17 cellular contexts compared by ENCODE assay signal in the genomic region with DNA sequence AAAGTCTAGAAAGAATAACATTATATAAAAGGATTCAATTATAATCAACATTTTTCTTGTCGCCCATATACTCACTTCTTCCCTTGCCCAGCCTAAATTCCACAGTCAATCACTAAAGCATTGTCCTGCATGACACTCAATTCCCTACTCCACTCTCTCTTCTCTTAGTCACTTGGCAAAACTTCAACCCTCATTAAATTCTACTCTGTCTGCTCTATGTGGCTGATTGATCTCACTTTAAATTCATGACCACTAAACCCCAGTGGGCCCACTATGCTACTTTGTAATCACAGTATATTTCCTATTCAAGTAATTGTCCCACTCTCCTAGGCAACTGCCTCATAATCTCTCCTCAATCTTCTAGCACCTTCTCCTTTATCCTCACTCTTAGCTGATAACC. TPM values are rescaled to one million over a fixed set of nuclear protein-coding genes. Genes with fewer than 3 reads are reported as not detected.
A peak's percentile ranks its signal among the peaks of the same experiment; 100 is the strongest.
DNase-seq lines count a peak whose midpoint lies in the region; ATAC-seq and TF ChIP-seq lines count a peak whose summit lies in the region.
"Had no signal": no experiment of that assay in that cellular context is flagged by ENCODE, and none has a peak within 500 bp of the region (broad histone marks: within the 10 kb centered on the region; RNA-seq: fewer than 3 reads in every experiment).

No MANE protein-coding gene starts in this region.

- no peak overlapping the region for H3K9ac ChIP-seq in mesendoderm (ENCODE audit: low read length)

- H3K4ac ChIP-seq in mesendoderm (ENCODE audit: low read depth, low read length), result no peak overlapping the region

- H2BK120ac ChIP-seq in mesendoderm (ENCODE audit: low read depth, low read length), result no peak overlapping the region

- H3K18ac ChIP-seq in mesendoderm (ENCODE audit: low read length), result no peak overlapping the region

- TF ChIP-seq CTCF in astrocyte of the spinal cord (IDR thresholded peaks at IDR 0.05; ENCODE audit: low read depth, low read length), result no peak

- H2AK5ac ChIP-seq in mesendoderm (ENCODE audit: low read length), result no peak overlapping the region

- H3K23ac ChIP-seq in mesendoderm (ENCODE audit: low read length), result no peak overlapping the region

- H3K27ac ChIP-seq in mesendoderm (ENCODE audit: low read depth, low read length), result no peak overlapping the region
- H3K27ac ChIP-seq: colonic mucosa, PC-9 had no signal

- no peak overlapping the region for H2BK5ac ChIP-seq in mesendoderm (ENCODE audit: low read length)

- ATAC-seq in HG03354 (IDR thresholded peaks at IDR 0.05; ENCODE audit: poor library complexity, severe bottlenecking, unreplicated experiment), result no peak
- ATAC-seq: activated CD8-positive, alpha-beta T cell treated with anti-CD3 and anti-CD28 coated beads for 36 hours; stimulated activated naive CD8-positive, alpha-beta T cell treated with anti-CD3 and anti-CD28 coated beads, Interleukin-15, amount 100 ng/mL, for 72 hours had no signal

- DNase-seq in ELR (ENCODE audit: low read depth) (peak; percentile 25), LoVo (ENCODE audit: low spot score) (peak; percentile 38), astrocyte of the spinal cord (ENCODE audit: low read depth, low spot score) (peak; percentile 29), mesendoderm (peak; percentile 36), NCI-H2107 treated with DMSO at 0.1 percent for 48 hours (lab: John Stamatoyannopoulos, UW; ENCODE audit: unreplicated experiment) (no peak)
- no peak for DNase-seq in stimulated activated CD4-positive, alpha-beta T cell treated with anti-CD3 and anti-CD28 coated beads, Interleukin-12 subunit alpha, Interleukin-12 subunit beta, amount 100 ng/mL, for 4 hours
- DNase-seq in activated effector memory CD4-positive, alpha-beta T cell treated with anti-CD3 and anti-CD28 coated beads, Interleukin-2, amount 50 U/mL, for 16 hours, result no peak
- DNase-seq: activated CD4-positive, CD25-positive, alpha-beta regulatory T cell; activated CD8-positive, alpha-beta T cell treated with anti-CD3 and anti-CD28 coated beads for 36 hours; activated T-cell treated with anti-CD3 and anti-CD28 coated beads, Interleukin-2, amount 50 U/mL, for 48 hours; AML-193; colonic mucosa; PC-9; stimulated activated CD4-positive, alpha-beta T cell treated with anti-CD3 and anti-CD28 coated beads, Interleukin-2, amount 100 ng/mL, for 24 hours; stimulated activated naive CD8-positive, alpha-beta T cell treated with anti-CD3 and anti-CD28 coated beads, Interleukin-15, amount 100 ng/mL, for 72 hours; upper lobe of left lung had no signal

- H3K27me3 ChIP-seq in mesendoderm (ENCODE audit: insufficient read depth, low read length, poor library complexity), result no peaks in the 10 kb centered on the region
- H3K27me3 ChIP-seq: colonic mucosa, upper lobe of left lung had no signal

- H3K4me1 ChIP-seq in mesendoderm (ENCODE audit: control insufficient read depth, low read depth, low read length), result no peaks in the 10 kb centered on the region
- H3K4me1 ChIP-seq: colonic mucosa had no signal

- no peak overlapping the region for H4K8ac ChIP-seq in mesendoderm (ENCODE audit: low read depth, low read length)

- no peak overlapping the region for H3K56ac ChIP-seq in mesendoderm (ENCODE audit: low read length)

- H3K4me3 ChIP-seq in astrocyte of the spinal cord (ENCODE audit: low read depth, low read length) (no peak overlapping the region), mesendoderm (ENCODE audit: low read length) (no peak overlapping the region)
- H3K4me3 ChIP-seq: colonic mucosa, PC-9, upper lobe of left lung had no signal

- no peaks in the 10 kb centered on the region for H3K79me1 ChIP-seq in mesendoderm (ENCODE audit: low read length)

- H3K4me2 ChIP-seq in mesendoderm (ENCODE audit: low read length), result no peak overlapping the region
- H3K4me2 ChIP-seq: PC-9 had no signal

- no peaks in the 10 kb centered on the region for H3K36me3 ChIP-seq in mesendoderm (ENCODE audit: control insufficient read depth, insufficient read depth, low read length)
- H3K36me3 ChIP-seq: colonic mucosa, upper lobe of left lung had no signal

- H2BK15ac ChIP-seq in mesendoderm (replicated peaks; ENCODE audit: low read depth), result no peak overlapping the region

- H3K79me2 ChIP-seq in mesendoderm (ENCODE audit: control insufficient read depth, insufficient read depth, low read length), result no peaks in the 10 kb centered on the region

- in situ Hi-C loops in astrocyte of the spinal cord (cut with HindIII; ENCODE audit: low sequenced_read_pairs), result no loop called here

- no CpG with 5 or more reads among the region's 1 CpG for WGBS in mesendoderm (ENCODE audit: extremely low coverage, insufficient coverage, low lambda C conversion rate)

- no peak overlapping the region for H4K5ac ChIP-seq in mesendoderm (ENCODE audit: low read length)

RNA-seq across cellular contexts. Expression of a gene that starts 54.1 kb away (rescaled TPM):
- 12.0 TPM for polyA plus RNA-seq in mesendoderm (2013, experiment 1 of 2)
- polyA plus RNA-seq in mesendoderm (2013, experiment 2 of 2), result 12.5 TPM

Comparison
In these comparisons a context has a peak if more than half of its experiments do, and no peak if none do; other contexts are left out.
1. DNase-seq: peak in ELR (single experiment), LoVo (single experiment), astrocyte of the spinal cord (single experiment) and mesendoderm (single experiment); none in stimulated activated CD4-positive, alpha-beta T cell treated with anti-CD3 and anti-CD28 coated beads, Interleukin-12 subunit alpha, Interleukin-12 subunit beta, amount 100 ng/mL, for 4 hours (single experiment), activated effector memory CD4-positive, alpha-beta T cell treated with anti-CD3 and anti-CD28 coated beads, Interleukin-2, amount 50 U/mL, for 16 hours (single experiment) and NCI-H2107 treated with DMSO at 0.1 percent for 48 hours (single experiment).